11 cellular contexts compared by ENCODE assay signal in genomic region chr3:73558399-73559075, GRCh38.
DNase-seq lines count a peak whose midpoint lies in the region; ATAC-seq, FAIRE-seq and TF ChIP-seq lines count a peak whose summit lies in the region.
"Had no signal": no experiment of that assay in that cellular context is flagged by ENCODE, and none has a peak within 500 bp of the region (broad histone marks: within the 10 kb centered on the region; RNA-seq: fewer than 3 reads in every experiment).

No MANE protein-coding gene starts in this region.

- FAIRE-seq in astrocyte (lab: Jason Lieb, UNC) (peak; percentile 52), frontal cortex (lab: Jason Lieb, UNC) (no peak)

- no peak overlapping the region for H2BK15ac ChIP-seq in H9 (ENCODE audit: low read depth, low read length)

- H4K91ac ChIP-seq in H9 (ENCODE audit: insufficient read length, low read depth, low read length) = no peak overlapping the region

- DNase-seq in H9 (no peak), astrocyte (ENCODE audit: low read depth) (no peak), heart left ventricle (peak in 1 of 5 donors; percentile 64), retina (peak; percentile 46), frontal cortex (ENCODE audit: low spot score in 2 of 2) (no peak), caudate nucleus (lab: John Stamatoyannopoulos, UW) (no peak)
- DNase-seq in activated T-cell treated with anti-CD3 and anti-CD28 coated beads, Interleukin-2, amount 50 U/mL, for 24 hours = no peak
- DNase-seq: activated CD4-positive, alpha-beta memory T cell treated with anti-CD3 and anti-CD28 coated beads, Interleukin-2, amount 10 ng/mL, durations not matched to agents 7 days and 5 days; NCI-H187; T-helper 2 cell had no signal

- H3K4me1 Mint-ChIP-seq in H9 (peaks cover 30 to 37% of the 10 kb centered on the region in 2 experiments), astrocyte (ENCODE audit: low read depth, unreplicated experiment) (peaks cover 49% of the 10 kb centered on the region)
- H3K4me1 Mint-ChIP-seq in activated T-cell treated with anti-CD3 and anti-CD28 coated beads, Interleukin-2, amount 50 U/mL, for 24 hours (ENCODE audit: low read depth) = no peaks in the 10 kb centered on the region
- H3K4me1 Mint-ChIP-seq: activated CD4-positive, alpha-beta memory T cell treated with anti-CD3 and anti-CD28 coated beads, Interleukin-2, amount 10 ng/mL, durations not matched to agents 7 days and 5 days had no signal

- TF ChIP-seq CTCF in H9 (conservative IDR thresholded peaks at IDR 0.05) = no peak
- no peak for TF ChIP-seq CTCF in astrocyte (IDR thresholded peaks at IDR 0.05; ENCODE audit: insufficient read depth, low read depth, low read length)
- TF ChIP-seq CTCF in heart left ventricle (IDR thresholded peaks at IDR 0.05) = no peak

- H3K27me3 Mint-ChIP-seq in H9 (ENCODE audit: low read depth) = peaks cover 60% of the 10 kb centered on the region
- no peaks in the 10 kb centered on the region for H3K27me3 Mint-ChIP-seq in astrocyte (ENCODE audit: low read depth, unreplicated experiment)
- H3K27me3 Mint-ChIP-seq in activated T-cell treated with anti-CD3 and anti-CD28 coated beads, Interleukin-2, amount 50 U/mL, for 24 hours = peaks cover under 1% of the 10 kb centered on the region
- H3K27me3 Mint-ChIP-seq: activated CD4-positive, alpha-beta memory T cell treated with anti-CD3 and anti-CD28 coated beads, Interleukin-2, amount 10 ng/mL, durations not matched to agents 7 days and 5 days had no signal

- no peaks in the 10 kb centered on the region for H3K36me3 ChIP-seq in astrocyte (ENCODE audit: insufficient read depth, low read length)
- no peaks in the 10 kb centered on the region for H3K36me3 ChIP-seq in heart left ventricle

- no peak overlapping the region for H2BK5ac ChIP-seq in H9 (ENCODE audit: insufficient read length, low read length)

- H4K5ac ChIP-seq in H9 (ENCODE audit: insufficient read length, low read depth, low read length) = no peak overlapping the region

- H3K4me2 ChIP-seq in H9 (ENCODE audit: insufficient read depth, insufficient read length, low read length) = peak overlapping the region; percentile 23
- peak overlapping the region; percentile 2 for H3K4me2 ChIP-seq in astrocyte (ENCODE audit: low read length)

- H3K4me3 ChIP-seq in astrocyte (ENCODE audit: insufficient read depth, low read depth, low read length) (no peak overlapping the region), heart left ventricle (no peak overlapping the region)

- no peak overlapping the region for H3K56ac ChIP-seq in H9 (ENCODE audit: insufficient read length, low read depth, low read length)

- intact Hi-C loops in heart left ventricle (cut with DNase I) = no loop called here

- H3K9me3 Mint-ChIP-seq in H9 (no peaks in the 10 kb centered on the region), astrocyte (ENCODE audit: unreplicated experiment) (no peaks in the 10 kb centered on the region)
- no peaks in the 10 kb centered on the region for H3K9me3 Mint-ChIP-seq in activated T-cell treated with anti-CD3 and anti-CD28 coated beads, Interleukin-2, amount 50 U/mL, for 24 hours
- H3K9me3 Mint-ChIP-seq: activated CD4-positive, alpha-beta memory T cell treated with anti-CD3 and anti-CD28 coated beads, Interleukin-2, amount 10 ng/mL, durations not matched to agents 7 days and 5 days had no signal

- peaks cover 2% of the 10 kb centered on the region for H3K79me1 ChIP-seq in H9 (ENCODE audit: insufficient read depth, low read depth, low read length, poor library complexity, severe bottlenecking)

- H3K79me2 ChIP-seq in H9 (ENCODE audit: insufficient read depth, low read length) (no peaks in the 10 kb centered on the region), astrocyte (ENCODE audit: insufficient read depth, low read length) (no peaks in the 10 kb centered on the region)

- no peak overlapping the region for H3K23ac ChIP-seq in H9 (ENCODE audit: insufficient read length, low read depth, low read length)

- H3K4ac ChIP-seq in H9 (ENCODE audit: low read depth, low read length) = no peak overlapping the region

- H3K18ac ChIP-seq in H9 (ENCODE audit: insufficient read length, low read depth, low read length) = no peak overlapping the region

- no peak overlapping the region for H2AFZ ChIP-seq in H9 (ENCODE audit: low read length)
- H2AFZ ChIP-seq in astrocyte (ENCODE audit: low read depth, low read length) = no peak overlapping the region

- no peak overlapping the region for H4K8ac ChIP-seq in H9 (replicated peaks; ENCODE audit: insufficient read length, low read depth, low read length)

- H3K27ac ChIP-seq in H9 (ENCODE audit: insufficient read length, low read depth, low read length) (no peak overlapping the region), astrocyte (ENCODE audit: low read depth, low read length) (no peak overlapping the region), heart left ventricle (peak overlapping the region in 11 of 12 donors; percentile 9 to 73 (median 45)), caudate nucleus (ENCODE audit: low read depth, low read length) (no peak overlapping the region)

- no peak for TF ChIP-seq POLR2A in heart left ventricle (IDR thresholded peaks at IDR 0.05)

- H2BK20ac ChIP-seq in H9 (ENCODE audit: low read depth, low read length, poor library complexity, severe bottlenecking) = no peak overlapping the region

- H3K9ac ChIP-seq in H9 (ENCODE audit: extremely low read depth, insufficient read length, low read length) = no peak overlapping the region
- H3K9ac ChIP-seq in astrocyte (ENCODE audit: low read length) = no peak overlapping the region

- no peak overlapping the region for H2AK5ac ChIP-seq in H9 (ENCODE audit: insufficient read length, low read length)

- H4K20me1 ChIP-seq in H9 (ENCODE audit: control insufficient read depth, insufficient read depth, insufficient read length) = no peaks in the 10 kb centered on the region
- no peaks in the 10 kb centered on the region for H4K20me1 ChIP-seq in astrocyte (ENCODE audit: insufficient read depth, low read length)

- no peak overlapping the region for H3K4me3 Mint-ChIP-seq in H9
- H3K4me3 Mint-ChIP-seq in astrocyte (ENCODE audit: unreplicated experiment) = no peak overlapping the region
- H3K4me3 Mint-ChIP-seq in activated T-cell treated with anti-CD3 and anti-CD28 coated beads, Interleukin-2, amount 50 U/mL, for 24 hours = no peak overlapping the region
- H3K4me3 Mint-ChIP-seq: activated CD4-positive, alpha-beta memory T cell treated with anti-CD3 and anti-CD28 coated beads, Interleukin-2, amount 10 ng/mL, durations not matched to agents 7 days and 5 days had no signal

- no peak overlapping the region for H3K27ac Mint-ChIP-seq in H9
- no peak overlapping the region for H3K27ac Mint-ChIP-seq in astrocyte (ENCODE audit: unreplicated experiment)
- H3K27ac Mint-ChIP-seq in activated T-cell treated with anti-CD3 and anti-CD28 coated beads, Interleukin-2, amount 50 U/mL, for 24 hours = no peak overlapping the region
- H3K27ac Mint-ChIP-seq: activated CD4-positive, alpha-beta memory T cell treated with anti-CD3 and anti-CD28 coated beads, Interleukin-2, amount 10 ng/mL, durations not matched to agents 7 days and 5 days had no signal

- H3T11ph ChIP-seq in H9 (ENCODE audit: low read length) = no peak overlapping the region

- H2BK12ac ChIP-seq in H9 (ENCODE audit: insufficient read length, low read depth, low read length) = no peak overlapping the region

- H3K14ac ChIP-seq in H9 (ENCODE audit: insufficient read depth, low read length) = no peak overlapping the region

- peaks cover 10% of the 10 kb centered on the region for H3K4me1 ChIP-seq in H9 (ENCODE audit: insufficient read depth, low read length)
- peaks cover under 1% of the 10 kb centered on the region for H3K4me1 ChIP-seq in astrocyte (ENCODE audit: insufficient read depth, low read length)
- H3K4me1 ChIP-seq in heart left ventricle = peaks cover 0 to 79% (median 49%) of the 10 kb centered on the region in 12 donors

- H2BK120ac ChIP-seq in H9 (ENCODE audit: low read depth, low read length, poor library complexity, severe bottlenecking) = no peak overlapping the region

- H3K36me3 Mint-ChIP-seq in H9 (ENCODE audit: insufficient read depth in 1 of 3, low read depth in 3 of 3) (no peaks in the 10 kb centered on the region), astrocyte (ENCODE audit: low read depth, unreplicated experiment) (peaks cover 2% of the 10 kb centered on the region)
- H3K36me3 Mint-ChIP-seq in activated T-cell treated with anti-CD3 and anti-CD28 coated beads, Interleukin-2, amount 50 U/mL, for 24 hours (ENCODE audit: low read depth) = no peaks in the 10 kb centered on the region

- ATAC-seq in heart left ventricle (peak; percentile 69 to 89 (median 79)), GM18511 (IDR thresholded peaks at IDR 0.05; ENCODE audit: unreplicated experiment) (no peak)

- no CpG with 5 or more reads among the region's 7 CpGs for WGBS in H9 (ENCODE audit: extremely low coverage, insufficient read length, low lambda C conversion rate)
- WGBS in heart left ventricle, 4 donors = 20 to 28% (median 24%) methylated on average over 7 of the region's 7 CpGs

- no peaks in the 10 kb centered on the region for H3K23me2 ChIP-seq in H9 (ENCODE audit: insufficient read length, low read depth, low read length, poor library complexity, severe bottlenecking)

- peaks cover 10% of the 10 kb centered on the region; the same call in 1 of the 2 replicates for H3K27me3 ChIP-seq in H9 (ENCODE audit: insufficient read depth, low read length)
- H3K27me3 ChIP-seq in astrocyte (ENCODE audit: insufficient read depth, low read length) = no peaks in the 10 kb centered on the region
- no peaks in the 10 kb centered on the region for H3K27me3 ChIP-seq in heart left ventricle

- H3K9me3 ChIP-seq in H9 (ENCODE audit: control insufficient read depth, low read depth, low read length) (no peaks in the 10 kb centered on the region), astrocyte (ENCODE audit: insufficient read depth, low read depth, low read length) (no peaks in the 10 kb centered on the region), heart left ventricle (no peaks in the 10 kb centered on the region)

Comparison
In these comparisons a context has a peak if more than half of its experiments do, and no peak if none do; other contexts are left out.
1. H3K27ac ChIP-seq: peak in heart left ventricle (11 of 12); none in H9 (single experiment), astrocyte (single experiment) and caudate nucleus (single experiment).